ENCODE assay signal across 8 cellular contexts in the genomic region with DNA sequence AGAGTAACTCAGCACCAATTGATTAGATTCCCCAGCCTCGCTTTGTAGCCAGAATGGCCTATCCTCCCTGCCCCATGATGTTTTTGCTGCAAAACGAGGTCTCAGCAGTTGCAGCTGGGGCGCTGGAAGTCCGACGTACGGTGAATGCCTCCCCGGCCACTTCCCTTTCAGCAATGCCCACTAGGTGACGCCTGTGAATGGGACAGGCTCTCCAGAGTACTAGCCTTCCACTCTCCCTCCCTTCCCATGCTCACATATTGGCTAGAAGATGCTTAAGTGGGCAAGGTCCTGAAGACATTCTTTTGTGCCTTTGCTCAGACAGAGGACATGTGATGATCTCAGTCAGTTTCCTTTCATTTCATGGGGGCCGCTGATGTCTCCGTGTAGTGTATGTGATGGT. TPM values are rescaled to one million over a fixed set of nuclear protein-coding genes. Genes with fewer than 3 reads are reported as not detected.
DNase-seq lines count a peak whose midpoint lies in the region; ATAC-seq, FAIRE-seq and TF ChIP-seq lines count a peak whose summit lies in the region.

No MANE protein-coding gene starts in this region.

- no peak overlapping the region for H3K27ac Mint-ChIP-seq in WTC11
- no peak overlapping the region for H3K27ac Mint-ChIP-seq in naive thymus-derived CD8-positive, alpha-beta T cell

- no peak overlapping the region for H3K4me2 ChIP-seq in A549

- CTCF ChIA-PET in A549 (lab: Yijun Ruan, JAX) (interaction anchor here (0.6 to 1.4 kb wide), 5 partner anchors 14 to 737 kb away, joined by 3 to 4 read pairs (median 3); no protein-coding TSS in a partner anchor), WTC11 (lab: Charles Lee) (interaction anchor here (1.8 kb wide), 1 partner anchor 300 kb away, joined by 9 read pairs; no protein-coding TSS in a partner anchor)

- no peaks in the 10 kb centered on the region for H3K4me1 ChIP-seq in A549

- peaks cover 3% of the 10 kb centered on the region; the same call in 1 of the 2 replicates for H3K27me3 Mint-ChIP-seq in WTC11 (ENCODE audit: low read depth)
- peaks cover 13 to 59% (median 29%) of the 10 kb centered on the region in 5 donors for H3K27me3 Mint-ChIP-seq in naive thymus-derived CD8-positive, alpha-beta T cell

- H3K27me3 ChIP-seq in H7 (ENCODE audit: control insufficient read depth, insufficient read depth, low read length), result no peaks in the 10 kb centered on the region

- no peak for TF ChIP-seq EP300 in A549 (IDR thresholded peaks at IDR 0.05)

- H3K4me3 ChIP-seq in A549 (no peak overlapping the region), H7 (ENCODE audit: insufficient read depth, low read depth, low read length) (no peak overlapping the region)

- H3K9me3 ChIP-seq in A549, result 0 out of 3 replicates have a peak, but pooled peaks cover 2% of the 10 kb centered on the region

- peak; percentile 29 for TF ChIP-seq CTCF in A549 (IDR thresholded peaks at IDR 0.05)
- TF ChIP-seq CTCF in WTC11 (IDR thresholded peaks at IDR 0.05), result no peak

- DNase-seq in A549 (ENCODE audit: low read depth in 1 of 2, low spot score in 1 of 2) (peak in 1 of 2 experiments; percentile 40), H7 (peak; percentile 58), WTC11 (ENCODE audit: low spot score) (peak; percentile 75), kidney tubule cell (ENCODE audit: low spot score) (peak; percentile 49), GM12892 (ENCODE audit: insufficient read length) (no peak)
- DNase-seq in naive thymus-derived CD8-positive, alpha-beta T cell, result no peak

- WGBS in A549 (ENCODE audit: missing lambda C conversion rate), result 6% methylated on average over 10 of the region's 10 CpGs

- peaks cover 17% of the 10 kb centered on the region for H3K9me3 Mint-ChIP-seq in WTC11
- peaks cover 0 to 11% (median 2%) of the 10 kb centered on the region in 9 donors for H3K9me3 Mint-ChIP-seq in naive thymus-derived CD8-positive, alpha-beta T cell

- H3K36me3 ChIP-seq in H7 (replicated peaks; ENCODE audit: control insufficient read depth, insufficient read depth, low read length), result no peaks in the 10 kb centered on the region

- ATAC-seq in A549 (peak; percentile 84 to 91), WTC11 (peak; percentile 99), GM21717 (IDR thresholded peaks at IDR 0.05; ENCODE audit: unreplicated experiment) (no peak), GM18517 (IDR thresholded peaks at IDR 0.05; ENCODE audit: unreplicated experiment) (no peak)
- no peak for ATAC-seq in naive thymus-derived CD8-positive, alpha-beta T cell

- TF ChIP-seq POLR2A in A549 (IDR thresholded peaks at IDR 0.05; ENCODE audit: low read length) (no peak), GM12892 (IDR thresholded peaks at IDR 0.05; ENCODE audit: low read depth, low read length) (no peak)

- POLR2A ChIA-PET in A549 (lab: Yijun Ruan, JAX), result no interaction called here
- POLR2A ChIA-PET in WTC11 (lab: Charles Lee), result no interaction called here
- POLR2A ChIA-PET in naive thymus-derived CD8-positive, alpha-beta T cell (lab: Charles Lee), result no interaction called here

- peaks cover 12% of the 10 kb centered on the region for H3K4me1 Mint-ChIP-seq in WTC11
- peaks cover 0 to 2% (median 0%) of the 10 kb centered on the region in 4 donors for H3K4me1 Mint-ChIP-seq in naive thymus-derived CD8-positive, alpha-beta T cell

- no peak overlapping the region for H3K27ac ChIP-seq in A549

- H3K4me3 Mint-ChIP-seq in WTC11, result no peak overlapping the region
- H3K4me3 Mint-ChIP-seq in naive thymus-derived CD8-positive, alpha-beta T cell, result no peak overlapping the region

- no peaks in the 10 kb centered on the region for H3K36me3 Mint-ChIP-seq in WTC11
- H3K36me3 Mint-ChIP-seq in naive thymus-derived CD8-positive, alpha-beta T cell, result peaks cover 0 to 6% (median 0%) of the 10 kb centered on the region in 3 donors

- FAIRE-seq in A549 (lab: Jason Lieb, UNC) (no peak), GM12892 (lab: Jason Lieb, UNC) (no peak)

- TF ChIP-seq RAD21 in A549 (conservative IDR thresholded peaks at IDR 0.05 in 1 of 2, IDR thresholded peaks at IDR 0.05 in 1 of 2), result peak in 1 of 2 experiments; percentile 45; a peak in 2 of 5 replicates

TF ChIP-seq in A549, 52 proteins besides CTCF, POLR2A, EP300 and RAD21:
- peak; percentile 22; the same call in 1 of the 3 replicates for TF ChIP-seq SMC3 (IDR thresholded peaks at IDR 0.05)
- TF ChIP-seq KDM5A (IDR thresholded peaks at IDR 0.05), result no peak

TF ChIP-seq in WTC11, 78 proteins besides CTCF, POLR2A, EP300 and RAD21:
- TF ChIP-seq, protein P1, sequence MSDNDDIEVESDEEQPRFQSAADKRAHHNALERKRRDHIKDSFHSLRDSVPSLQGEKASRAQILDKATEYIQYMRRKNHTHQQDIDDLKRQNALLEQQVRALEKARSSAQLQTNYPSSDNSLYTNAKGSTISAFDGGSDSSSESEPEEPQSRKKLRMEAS (CRISPR knock-in tag; IDR thresholded peaks at IDR 0.05), result no peak
- no peak for TF ChIP-seq SP1 (CRISPR knock-in tag; conservative IDR thresholded peaks at IDR 0.05)
- TF ChIP-seq PRRX2 (CRISPR knock-in tag; IDR thresholded peaks at IDR 0.05), result no peak
- no peak for TF ChIP-seq MYBL2 (CRISPR knock-in tag; IDR thresholded peaks at IDR 0.05)
- no peak for TF ChIP-seq NFYB (CRISPR knock-in tag; conservative IDR thresholded peaks at IDR 0.05; ENCODE audit: low read depth)
- TF ChIP-seq, protein P2, sequence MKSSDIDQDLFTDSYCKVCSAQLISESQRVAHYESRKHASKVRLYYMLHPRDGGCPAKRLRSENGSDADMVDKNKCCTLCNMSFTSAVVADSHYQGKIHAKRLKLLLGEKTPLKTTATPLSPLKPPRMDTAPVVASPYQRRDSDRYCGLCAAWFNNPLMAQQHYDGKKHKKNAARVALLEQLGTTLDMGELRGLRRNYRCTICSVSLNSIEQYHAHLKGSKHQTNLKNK (CRISPR knock-in tag; IDR thresholded peaks at IDR 0.05), result no peak

RNA-seq across cellular contexts. Expression of a gene that starts 50.8 kb away (rescaled TPM):
- polyA plus RNA-seq in A549 (2011; rRNA removed), result not detected in 2 replicates
- polyA plus RNA-seq in A549 (2012; cell fraction: cytosol; rRNA removed), result 0.05 TPM in 2 replicates
- polyA plus RNA-seq in A549 (2012; cell fraction: nucleus; rRNA removed), result 0.01 and 0.06 TPM in 2 replicates
- 0.06 TPM in 1 of 3 replicates, not detected in the others for polyA plus RNA-seq in A549 (2017; fragmentation: RNase III; extraction: RNeasy Plus Mini Kit Qiagen cat#74134 plus additional on column Dnase treatment)
- not detected in 2 replicates for polyA minus RNA-seq in A549 (2011; rRNA and poly(A)+ RNA removed)
- total RNA-seq in H7 (2014; rRNA removed; shearing (Covaris generic)), result not detected in 2 replicates
- total RNA-seq in WTC11 (2021), result not detected in 3 replicates
- total RNA-seq in naive thymus-derived CD8-positive, alpha-beta T cell, result not detected
- polyA plus RNA-seq in naive thymus-derived CD8-positive, alpha-beta T cell, result not detected
- polyA plus RNA-seq in GM12892 (2012; ENCODE audit: missing spikeins), result not detected

Comparison
In these comparisons a context has a peak if more than half of its experiments do, and no peak if none do; other contexts are left out.
1. ATAC-seq: peak in A549 (2 of 2) and WTC11 (single experiment); none in GM21717 (single experiment), naive thymus-derived CD8-positive, alpha-beta T cell (0 of 2) and GM18517 (single experiment).
2. DNase-seq: peak in H7 (single experiment), WTC11 (single experiment) and kidney tubule cell (single experiment); none in naive thymus-derived CD8-positive, alpha-beta T cell (0 of 10) and GM12892 (single experiment).